Comparison of ENCODE assay signal across 15 cellular contexts in the genomic region with DNA sequence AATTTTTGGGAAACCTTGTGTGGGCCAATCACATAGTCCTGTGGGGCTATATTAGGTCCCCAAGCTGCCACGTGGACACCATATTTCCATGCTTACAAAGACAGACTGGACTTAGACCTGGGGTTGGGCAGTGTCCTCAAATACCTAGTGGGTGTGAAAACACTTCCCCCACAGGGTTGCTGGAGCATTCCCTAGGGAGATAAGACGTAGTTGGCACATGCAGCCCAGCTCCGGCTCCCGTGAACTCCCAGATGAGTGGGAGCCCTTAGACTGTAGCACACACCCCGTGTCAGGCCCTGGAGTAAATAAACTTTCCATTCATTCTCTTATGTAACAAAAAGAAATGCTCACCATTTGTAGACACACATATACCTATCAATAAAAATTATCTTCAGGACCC. TPM values are rescaled to one million over a fixed set of nuclear protein-coding genes. Genes with fewer than 3 reads are reported as not detected.
DNase-seq lines count a peak whose midpoint lies in the region; ATAC-seq and TF ChIP-seq lines count a peak whose summit lies in the region.
"Had no signal": no experiment of that assay in that cellular context is flagged by ENCODE, and none has a peak within 500 bp of the region (broad histone marks: within the 10 kb centered on the region; RNA-seq: fewer than 3 reads in every experiment).

No MANE protein-coding gene starts in this region.

- ATAC-seq in IMR-90 (ENCODE audit: low read depth) (no peak), mucosa of descending colon (peak; percentile 95), HG03521 (IDR thresholded peaks at IDR 0.05; ENCODE audit: unreplicated experiment) (no peak)

- no peaks in the 10 kb centered on the region for H3K27me3 ChIP-seq in IMR-90 (ENCODE audit: control insufficient read depth, insufficient read depth, low read length)
- peaks cover 0 to 32% (median 0%) of the 10 kb centered on the region in 7 donors for H3K27me3 ChIP-seq in spleen (replicated peaks in 1 of 7)
- H3K27me3 ChIP-seq: BLaER1 treated with 17β-estradiol and CSF1 and Interleukin-3, amounts not matched to agents 10 nM and 100 nM had no signal

- H3K4me1 ChIP-seq in IMR-90 (ENCODE audit: control insufficient read depth, insufficient read depth, low read length) (no peaks in the 10 kb centered on the region), mucosa of descending colon (ENCODE audit: low read depth) (peaks cover 6% of the 10 kb centered on the region), spleen (no peaks in the 10 kb centered on the region)

- no peak overlapping the region for H2BK15ac ChIP-seq in IMR-90 (ENCODE audit: low read depth, low read length)

- H3K36me3 ChIP-seq in IMR-90 (ENCODE audit: control insufficient read depth, insufficient read depth, low read length) (peaks cover 26% of the 10 kb centered on the region), mucosa of descending colon (ENCODE audit: low read depth) (no peaks in the 10 kb centered on the region), spleen (no peaks in the 10 kb centered on the region)

- CTCF ChIA-PET in IMR-90 (lab: Yijun Ruan, JAX) = no interaction called here

- no peak overlapping the region for H2BK20ac ChIP-seq in IMR-90 (ENCODE audit: low read depth, low read length)

- peaks cover 33 to 48% of the 10 kb centered on the region in 2 experiments for H3K79me1 ChIP-seq in IMR-90 (ENCODE audit: low read depth in 1 of 2, low read length in 2 of 2)

- no TSS peak for BruUV-seq in IMR-90 (replicated peaks; lab: Mats Ljungman, UMichigan)

- H2BK120ac ChIP-seq in IMR-90 (ENCODE audit: low read depth, low read length) = no peak overlapping the region

- no peak overlapping the region for H2AK9ac ChIP-seq in IMR-90 (replicated peaks; ENCODE audit: low read depth, low read length, poor library complexity)

- no peak overlapping the region for H3K18ac ChIP-seq in IMR-90 (ENCODE audit: low read depth, low read length)

- no peak overlapping the region for H3K14ac ChIP-seq in IMR-90 (replicated peaks; ENCODE audit: low read depth, low read length)

- H3K9me3 ChIP-seq in IMR-90 (ENCODE audit: control insufficient read depth, insufficient read depth, low read length) (no peaks in the 10 kb centered on the region), mucosa of descending colon (no peaks in the 10 kb centered on the region), spleen (no peaks in the 10 kb centered on the region)

- no peak overlapping the region for H3K27ac ChIP-seq in IMR-90 (ENCODE audit: insufficient read depth, low read length)
- no peak overlapping the region for H3K27ac ChIP-seq in spleen
- H3K27ac ChIP-seq: BLaER1 treated with 17β-estradiol and CSF1 and Interleukin-3, amounts not matched to agents 10 nM and 100 nM; HL-60 had no signal

- TF ChIP-seq RAD21 in IMR-90 (IDR thresholded peaks at IDR 0.05; ENCODE audit: low read length) = no peak

- TF ChIP-seq CTCF in IMR-90 (conservative IDR thresholded peaks at IDR 0.05; ENCODE audit: low read depth, low read length) (no peak), mucosa of descending colon (IDR thresholded peaks at IDR 0.05) (no peak), spleen (IDR thresholded peaks at IDR 0.05 in 8 of 11, conservative IDR thresholded peaks at IDR 0.05 in 3 of 11) (no peak)

- no peak overlapping the region for H3K23ac ChIP-seq in IMR-90 (ENCODE audit: low read depth, low read length)

- no peaks in the 10 kb centered on the region for H3K9me1 ChIP-seq in IMR-90 (ENCODE audit: insufficient read depth, low read length)

- H2AFZ ChIP-seq in IMR-90 (replicated peaks; ENCODE audit: low read length, poor library complexity) = peak overlapping the region; percentile 5

- no peak overlapping the region for H3K4ac ChIP-seq in IMR-90 (ENCODE audit: low read depth, low read length)

- intact Hi-C loops in IMR-90 (cut with micrococcal nuclease) (no loop called here), mucosa of descending colon (cut with DNase I, micrococcal nuclease) (no loop called here), spleen (cut with DNase I; ENCODE audit: low total_unique reads) (no loop called here)

- no peak overlapping the region for H4K5ac ChIP-seq in IMR-90 (ENCODE audit: low read depth, low read length)

- no peak overlapping the region for H3K56ac ChIP-seq in IMR-90 (ENCODE audit: extremely low read depth, insufficient read depth, low read length)

- TF ChIP-seq POLR2A in IMR-90 (IDR thresholded peaks at IDR 0.05; ENCODE audit: low read depth, low read length) (no peak), spleen (IDR thresholded peaks at IDR 0.05) (no peak)

- DNase-seq in IMR-90 (no peak), amniotic epithelial cell (ENCODE audit: low read depth) (peak; percentile 39), mucosa of descending colon (peak in 2 of 3 donors; percentile 55 to 74), spleen (peak; percentile 18), activated T-cell treated with anti-CD3 and anti-CD28 coated beads for 4 hours (no peak), DMS 273 (lab: John Stamatoyannopoulos, UW; ENCODE audit: unreplicated experiment) (no peak)
- no peak for DNase-seq in activated CD4-positive, alpha-beta T cell treated with anti-CD3 and anti-CD28 coated beads for 1 hour
- DNase-seq: ACHN; CD4-positive, CD25-positive, alpha-beta regulatory T cell; DMS 273 treated with DMSO at 0.1 percent for 48 hours; HCEC 1CT; HFFc6 had no signal

- H4K20me1 ChIP-seq in IMR-90 (ENCODE audit: insufficient read depth, low read length) = peaks cover 5% of the 10 kb centered on the region

- H3K4me2 ChIP-seq in IMR-90 (ENCODE audit: low read depth, low read length) = no peak overlapping the region
- H3K4me2 ChIP-seq: BLaER1 treated with 17β-estradiol and CSF1 and Interleukin-3, amounts not matched to agents 10 nM and 100 nM had no signal

- POLR2A ChIA-PET in IMR-90 (lab: Charles Lee; ENCODE audit: unreplicated experiment) = no interaction called here

- no peak overlapping the region for H4K8ac ChIP-seq in IMR-90 (ENCODE audit: low read depth in 2 of 2, low read length in 2 of 2)

- no peak overlapping the region for H2BK5ac ChIP-seq in IMR-90 (ENCODE audit: low read depth, low read length, poor library complexity, severe bottlenecking)

- H3K9ac ChIP-seq in IMR-90 (ENCODE audit: low read depth, low read length) = no peak overlapping the region
- H3K9ac ChIP-seq: BLaER1 treated with 17β-estradiol and CSF1 and Interleukin-3, amounts not matched to agents 10 nM and 100 nM had no signal

- in situ Hi-C loops in IMR-90 (cut with MboI; ENCODE audit: low sequenced_read_pairs) = no loop called here

- 100% methylated on average over 1 of the region's 5 CpGs; no CpG with 5 or more reads in 1 of the 2 experiments for WGBS in IMR-90 (ENCODE audit: extremely low coverage in 2 of 2, insufficient read length in 1 of 2), 2 experiments
- 79 to 91% (median 85%) methylated on average over 5 of the region's 5 CpGs for WGBS in spleen, 5 donors

- no peak overlapping the region for H4K91ac ChIP-seq in IMR-90 (ENCODE audit: insufficient read depth, low read depth, low read length)

- H3K4me3 ChIP-seq in IMR-90 (ENCODE audit: insufficient read depth, low read depth, low read length) (no peak overlapping the region), mucosa of descending colon (no peak overlapping the region), spleen (no peak overlapping the region)
- H3K4me3 ChIP-seq: BLaER1 treated with 17β-estradiol and CSF1 and Interleukin-3, amounts not matched to agents 10 nM and 100 nM had no signal

- H2AK5ac ChIP-seq in IMR-90 (ENCODE audit: low read depth, low read length) = no peak overlapping the region

- dilution Hi-C loops in IMR-90 (cut with HindIII; ENCODE audit: low sequenced_read_pairs, unreplicated experiment) = no loop called here

TF ChIP-seq in IMR-90, 13 proteins besides CTCF, POLR2A, EP300 and RAD21:
- TF ChIP-seq CHD1 (IDR thresholded peaks at IDR 0.05; ENCODE audit: low read depth, low read length) (no peak), CEBPB (IDR thresholded peaks at IDR 0.05; ENCODE audit: low read depth, low read length) (no peak), MAZ (IDR thresholded peaks at IDR 0.05; ENCODE audit: borderline replicate concordance, low read depth, low read length) (no peak)

RNA-seq across cellular contexts. Expression of a gene that starts 14.2 kb away (rescaled TPM):
- total RNA-seq in IMR-90 (2012; rRNA removed) = 23.6 and 23.7 TPM in 2 replicates
- polyA plus RNA-seq in IMR-90 (2012; rRNA removed) = 51.4 and 54.6 TPM in 2 replicates
- 46.1 and 81.9 TPM in 2 replicates for polyA plus RNA-seq in IMR-90 (2012; cell fraction: cytosol; rRNA removed)
- polyA plus RNA-seq in IMR-90 (2012; cell fraction: nucleus; rRNA removed; ENCODE audit: low replicate concordance) = 44.6 and 106 TPM in 2 replicates
- total RNA-seq in mucosa of descending colon = 10 to 100 TPM in 1 of 3 donors, 1 to 10 TPM in 2; 6.3 to 16.9 (median 7.2) TPM
- 1 to 10 TPM; 1.6 to 5.0 (median 3.5) TPM for total RNA-seq in spleen
- polyA plus RNA-seq in spleen = 1 to 10 TPM in 2 of 3 donors, under 1 TPM in 1; 0.35 to 3.0 (median 1.9) TPM
- total RNA-seq: CD4-positive, CD25-positive, alpha-beta regulatory T cell had no signal

RNA-seq across cellular contexts. Expression of a gene that starts 50.1 kb away (rescaled TPM):
- total RNA-seq in IMR-90 (2012; rRNA removed) (9.9 and 11.4 TPM in 2 replicates), mucosa of descending colon (1 to 10 TPM; 4.0 to 4.4 (median 4.4) TPM), spleen (1 to 10 TPM; 3.4 to 7.0 (median 5.3) TPM)
- polyA plus RNA-seq in IMR-90 (2012; rRNA removed) (3.3 and 3.4 TPM in 2 replicates), spleen (1 to 10 TPM; 2.6 to 4.2 (median 3.2) TPM)
- 2.8 and 4.6 TPM in 2 replicates for polyA plus RNA-seq in IMR-90 (2012; cell fraction: cytosol; rRNA removed)
- 1.7 and 2.5 TPM in 2 replicates for polyA plus RNA-seq in IMR-90 (2012; cell fraction: nucleus; rRNA removed; ENCODE audit: low replicate concordance)

RNA-seq across cellular contexts. Expression of a gene that starts 50.4 kb away (rescaled TPM):
- 89.1 and 127 TPM in 2 replicates for total RNA-seq in IMR-90 (2012; rRNA removed)
- 48.8 and 59.1 TPM in 2 replicates for polyA plus RNA-seq in IMR-90 (2012; rRNA removed)
- 34.1 and 40.1 TPM in 2 replicates for polyA plus RNA-seq in IMR-90 (2012; cell fraction: cytosol; rRNA removed)
- 10.8 and 39.1 TPM in 2 replicates for polyA plus RNA-seq in IMR-90 (2012; cell fraction: nucleus; rRNA removed; ENCODE audit: low replicate concordance)
- total RNA-seq in mucosa of descending colon = 10 to 100 TPM; 30.9 to 39.5 (median 32.9) TPM
- 10 to 100 TPM; 28.1 to 62.5 (median 37.9) TPM for total RNA-seq in spleen
- 10 to 100 TPM; 40.7 to 65.0 (median 46.9) TPM for polyA plus RNA-seq in spleen

Comparison
In these comparisons a context has a peak if more than half of its experiments do, and no peak if none do; other contexts are left out.
1. DNase-seq: peak in amniotic epithelial cell (single experiment), mucosa of descending colon (2 of 3) and spleen (single experiment); none in IMR-90 (single experiment), activated CD4-positive, alpha-beta T cell treated with anti-CD3 and anti-CD28 coated beads for 1 hour (single experiment), activated T-cell treated with anti-CD3 and anti-CD28 coated beads for 4 hours (single experiment) and DMS 273 (single experiment).